9 cellular contexts compared by ENCODE assay signal in the genomic region with DNA sequence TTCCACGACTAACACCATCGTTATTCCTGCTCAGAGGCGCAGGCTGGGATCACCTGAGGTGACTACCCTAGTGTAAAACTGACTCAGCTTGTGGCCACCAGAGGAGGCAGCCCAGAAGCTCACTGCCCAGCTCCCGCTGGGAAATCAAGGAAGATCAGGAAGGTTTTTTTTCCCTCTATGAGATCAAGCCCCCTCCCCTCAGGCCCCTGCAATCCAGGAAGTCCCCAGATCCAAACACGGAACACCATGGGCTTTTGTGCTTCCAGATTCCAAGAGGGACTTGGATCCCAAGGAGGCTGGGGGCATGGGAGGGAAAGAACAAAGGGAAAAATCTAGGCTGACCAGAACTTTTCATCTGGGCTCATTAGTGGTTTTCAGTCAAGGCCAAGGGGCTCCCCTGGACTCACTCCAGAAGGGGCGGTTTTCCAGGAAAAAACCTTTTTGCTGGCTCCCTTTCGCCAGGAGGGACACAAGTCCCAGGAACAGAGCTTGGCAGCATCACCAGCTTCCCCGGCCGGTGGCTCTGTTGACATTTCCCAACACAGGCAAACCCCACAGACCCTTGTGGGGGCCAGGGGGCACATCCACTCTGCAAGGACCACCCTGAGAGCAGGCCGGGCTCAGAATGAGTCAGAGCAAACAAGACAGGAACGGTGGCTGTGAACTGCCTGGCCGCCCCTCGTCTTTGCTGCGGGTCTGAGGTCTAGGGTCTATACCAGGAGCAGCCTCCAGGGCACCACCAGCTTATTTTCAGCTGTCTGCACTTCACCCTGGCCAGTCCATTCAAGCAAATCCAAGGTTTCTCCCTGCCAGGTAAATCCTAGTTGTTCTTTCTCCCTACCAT. TPM values are rescaled to one million over a fixed set of nuclear protein-coding genes. Genes with fewer than 3 reads are reported as not detected.
DNase-seq lines count a peak whose midpoint lies in the region; ATAC-seq and TF ChIP-seq lines count a peak whose summit lies in the region.
"Had no signal": no experiment of that assay in that cellular context is flagged by ENCODE, and none has a peak within 500 bp of the region (broad histone marks: within the 10 kb centered on the region; RNA-seq: fewer than 3 reads in every experiment).

No MANE protein-coding gene starts in this region.

- CTCF ChIA-PET in HCT116 (lab: Charles Lee): interaction anchor here (1.0 kb wide), 1 partner anchor 119 kb away, joined by 4 read pairs; no protein-coding TSS in a partner anchor

- no peaks in the 10 kb centered on the region for H3K9me3 Mint-ChIP-seq in activated naive CD8-positive, alpha-beta T cell treated with anti-CD3 and anti-CD28 coated beads, Interleukin-2, amount 50 U/mL, for 24 hours
- no peaks in the 10 kb centered on the region for H3K9me3 Mint-ChIP-seq in stimulated activated naive B cell treated with anti-CD40 and anti-IgM and Interleukin-4, amounts not matched to agents 10 μg/mL and 1 μg/mL and 100 μg/mL, for 72 hours

- H4K20me1 ChIP-seq in HCT116 (ENCODE audit: insufficient read depth): peaks cover 7% of the 10 kb centered on the region; the same call in 1 of the 2 replicates

- H3K36me3 ChIP-seq in HCT116 (ENCODE audit: control insufficient read depth in 1 of 2, insufficient read depth in 2 of 2, low read length in 2 of 2): peaks cover 6 to 17% of the 10 kb centered on the region in 2 experiments; a peak in 3 of 4 replicates

- TF ChIP-seq POLR2A in HCT116 (IDR thresholded peaks at IDR 0.05; ENCODE audit: borderline replicate concordance, extremely low read depth, insufficient read depth, insufficient read length): no peak

- H3K27ac ChIP-seq in HCT116 (ENCODE audit: low read depth, low read length): peak overlapping the region; percentile 58
- H3K27ac ChIP-seq: HL-60 had no signal

- peak overlapping the region; percentile 44 for H3K9ac ChIP-seq in HCT116 (ENCODE audit: low read length)

- intact Hi-C loops in HCT116 (cut with micrococcal nuclease): no loop called here

- 0 out of 4 replicates have a peak overlapping the region, but pooled peaks of 1 of the 2 experiments have one; percentile 5 for H3K4me3 ChIP-seq in HCT116 (replicated peaks in 1 of 2; ENCODE audit: low read depth in 1 of 2, low read length in 2 of 2)

- H3K4me3 Mint-ChIP-seq in activated naive CD8-positive, alpha-beta T cell treated with anti-CD3 and anti-CD28 coated beads, Interleukin-2, amount 50 U/mL, for 24 hours: peak overlapping the region; percentile 51
- H3K4me3 Mint-ChIP-seq in stimulated activated naive B cell treated with anti-CD40 and anti-IgM and Interleukin-4, amounts not matched to agents 10 μg/mL and 1 μg/mL and 100 μg/mL, for 72 hours: no peak overlapping the region

- H3K4me2 ChIP-seq in HCT116 (ENCODE audit: low read length): peak overlapping the region; percentile 59

- peak in 2 of 3 experiments; percentile 7 to 34; a peak in 1 of 6 replicates for TF ChIP-seq CTCF in HCT116 (IDR thresholded peaks at IDR 0.05 in 2 of 3, conservative IDR thresholded peaks at IDR 0.05 in 1 of 3; ENCODE audit: borderline replicate concordance in 1 of 3, insufficient read depth in 1 of 3, low read depth in 2 of 3, low read length in 2 of 3)

- RAD21 ChIA-PET in HCT116 (lab: Charles Lee; ENCODE audit: low non-redundant PET in 1 of 2, low total read pairs in 2 of 2, uncharacterized antibody in 2 of 2, unreplicated experiment in 2 of 2): interaction anchor here in 1 of 2 experiments (0.6 to 0.9 kb wide), 2 partner anchors 22 to 119 kb away, joined by 3 read pairs; no protein-coding TSS in a partner anchor

- H3K4me1 Mint-ChIP-seq in activated naive CD8-positive, alpha-beta T cell treated with anti-CD3 and anti-CD28 coated beads, Interleukin-2, amount 50 U/mL, for 24 hours: peaks cover 91% of the 10 kb centered on the region
- H3K4me1 Mint-ChIP-seq in stimulated activated naive B cell treated with anti-CD40 and anti-IgM and Interleukin-4, amounts not matched to agents 10 μg/mL and 1 μg/mL and 100 μg/mL, for 72 hours: peaks cover 53 to 89% of the 10 kb centered on the region in 2 donors

- in situ Hi-C loops in KBM-7 (cut with MboI; ENCODE audit: low pct_unique_long_range_greater_than_20kb, low sequenced_read_pairs): no loop called here

- DNase-seq in HCT116 (ENCODE audit: low read depth, low spot score): no peak
- no peak for DNase-seq in activated naive CD8-positive, alpha-beta T cell treated with anti-CD3 and anti-CD28 coated beads, Interleukin-2, amount 50 U/mL, for 24 hours
- DNase-seq in islet precursor cell: peak; percentile 82
- no peak for DNase-seq in stimulated activated naive B cell treated with anti-CD40 and anti-IgM and Interleukin-4, amounts not matched to agents 10 μg/mL and 1 μg/mL and 100 μg/mL, for 72 hours
- DNase-seq in AG08395 (ENCODE audit: low spot score): no peak
- DNase-seq in KBM-7: no peak

- POLR2A ChIA-PET in HCT116 (lab: Charles Lee): no interaction called here

- ATAC-seq in HCT116 (peak; percentile 81), GM19452 (IDR thresholded peaks at IDR 0.05; ENCODE audit: unreplicated experiment) (no peak), HG03045 (IDR thresholded peaks at IDR 0.05; ENCODE audit: unreplicated experiment) (no peak)
- no peak for ATAC-seq in activated naive CD8-positive, alpha-beta T cell treated with anti-CD3 and anti-CD28 coated beads, Interleukin-2, amount 50 U/mL, for 24 hours
- peak in 1 of 2 donors; percentile 26 for ATAC-seq in stimulated activated naive B cell treated with anti-CD40 and anti-IgM and Interleukin-4, amounts not matched to agents 10 μg/mL and 1 μg/mL and 100 μg/mL, for 72 hours (replicated peaks)

- H3K27me3 Mint-ChIP-seq in activated naive CD8-positive, alpha-beta T cell treated with anti-CD3 and anti-CD28 coated beads, Interleukin-2, amount 50 U/mL, for 24 hours: no peaks in the 10 kb centered on the region
- H3K27me3 Mint-ChIP-seq in stimulated activated naive B cell treated with anti-CD40 and anti-IgM and Interleukin-4, amounts not matched to agents 10 μg/mL and 1 μg/mL and 100 μg/mL, for 72 hours: no peaks in the 10 kb centered on the region

- peak overlapping the region; percentile 93 for H3K27ac Mint-ChIP-seq in activated naive CD8-positive, alpha-beta T cell treated with anti-CD3 and anti-CD28 coated beads, Interleukin-2, amount 50 U/mL, for 24 hours
- peak overlapping the region; percentile 93 for H3K27ac Mint-ChIP-seq in stimulated activated naive B cell treated with anti-CD40 and anti-IgM and Interleukin-4, amounts not matched to agents 10 μg/mL and 1 μg/mL and 100 μg/mL, for 72 hours

- no TSS peak for BruUV-seq in HCT116 (replicated peaks; lab: Mats Ljungman, UMichigan)

- peaks cover 45% of the 10 kb centered on the region for H3K36me3 Mint-ChIP-seq in activated naive CD8-positive, alpha-beta T cell treated with anti-CD3 and anti-CD28 coated beads, Interleukin-2, amount 50 U/mL, for 24 hours (ENCODE audit: low read depth)
- H3K36me3 Mint-ChIP-seq in stimulated activated naive B cell treated with anti-CD40 and anti-IgM and Interleukin-4, amounts not matched to agents 10 μg/mL and 1 μg/mL and 100 μg/mL, for 72 hours: peaks cover 24 to 59% of the 10 kb centered on the region in 2 donors

- no peaks in the 10 kb centered on the region for H3K9me2 ChIP-seq in HCT116 (ENCODE audit: insufficient read depth)

- TF ChIP-seq RAD21 in HCT116 (IDR thresholded peaks at IDR 0.05; ENCODE audit: low read depth): 0 out of 2 replicates have a peak, but pooled peaks have one; percentile 6

- H2AFZ ChIP-seq in HCT116 (ENCODE audit: low read depth, low read length, poor library complexity, severe bottlenecking): no peak overlapping the region

- H3K9me3 ChIP-seq in HCT116 (ENCODE audit: control insufficient read depth in 1 of 2, insufficient read depth in 1 of 2, low read depth in 1 of 2, low read length in 2 of 2): no peaks in the 10 kb centered on the region

- H3K4me1 ChIP-seq in HCT116 (ENCODE audit: control insufficient read depth in 1 of 2, insufficient read depth in 2 of 2, low read length in 2 of 2): peaks cover 44 to 64% of the 10 kb centered on the region in 2 experiments

- H3K79me2 ChIP-seq in HCT116 (ENCODE audit: insufficient read depth, low read length): peaks cover 98% of the 10 kb centered on the region

- H3K27me3 ChIP-seq in HCT116 (ENCODE audit: insufficient read depth, low read length): no peaks in the 10 kb centered on the region

TF ChIP-seq in HCT116, 20 proteins besides CTCF, POLR2A, EP300 and RAD21:
- TF ChIP-seq JUND (IDR thresholded peaks at IDR 0.05) (no peak), SIN3A (IDR thresholded peaks at IDR 0.05; ENCODE audit: low read depth) (no peak), ZFX (IDR thresholded peaks at IDR 0.05) (no peak)
- TF ChIP-seq, protein P1, sequence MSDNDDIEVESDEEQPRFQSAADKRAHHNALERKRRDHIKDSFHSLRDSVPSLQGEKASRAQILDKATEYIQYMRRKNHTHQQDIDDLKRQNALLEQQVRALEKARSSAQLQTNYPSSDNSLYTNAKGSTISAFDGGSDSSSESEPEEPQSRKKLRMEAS (IDR thresholded peaks at IDR 0.05): no peak
- TF ChIP-seq, protein P2, sequence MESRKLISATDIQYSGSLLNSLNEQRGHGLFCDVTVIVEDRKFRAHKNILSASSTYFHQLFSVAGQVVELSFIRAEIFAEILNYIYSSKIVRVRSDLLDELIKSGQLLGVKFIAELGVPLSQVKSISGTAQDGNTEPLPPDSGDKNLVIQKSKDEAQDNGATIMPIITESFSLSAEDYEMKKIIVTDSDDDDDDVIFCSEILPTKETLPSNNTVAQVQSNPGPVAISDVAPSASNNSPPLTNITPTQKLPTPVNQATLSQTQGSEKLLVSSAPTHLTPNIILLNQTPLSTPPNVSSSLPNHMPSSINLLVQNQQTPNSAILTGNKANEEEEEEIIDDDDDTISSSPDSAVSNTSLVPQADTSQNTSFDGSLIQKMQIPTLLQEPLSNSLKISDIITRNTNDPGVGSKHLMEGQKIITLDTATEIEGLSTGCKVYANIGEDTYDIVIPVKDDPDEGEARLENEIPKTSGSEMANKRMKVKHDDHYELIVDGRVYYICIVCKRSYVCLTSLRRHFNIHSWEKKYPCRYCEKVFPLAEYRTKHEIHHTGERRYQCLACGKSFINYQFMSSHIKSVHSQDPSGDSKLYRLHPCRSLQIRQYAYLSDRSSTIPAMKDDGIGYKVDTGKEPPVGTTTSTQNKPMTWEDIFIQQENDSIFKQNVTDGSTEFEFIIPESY (IDR thresholded peaks at IDR 0.05; ENCODE audit: extremely low read depth, insufficient replicate concordance, low read length): no peak
- TF ChIP-seq, protein P3, sequence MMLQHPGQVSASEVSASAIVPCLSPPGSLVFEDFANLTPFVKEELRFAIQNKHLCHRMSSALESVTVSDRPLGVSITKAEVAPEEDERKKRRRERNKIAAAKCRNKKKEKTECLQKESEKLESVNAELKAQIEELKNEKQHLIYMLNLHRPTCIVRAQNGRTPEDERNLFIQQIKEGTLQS (IDR thresholded peaks at IDR 0.05): no peak

RNA-seq across cellular contexts. Expression of a gene that starts 36.8 kb away (rescaled TPM):
- 258 TPM for total RNA-seq in HCT116 (2021; ENCODE audit: unreplicated experiment)
- polyA plus RNA-seq in HCT116 (2012): 205 and 249 TPM in 2 replicates
